ENCODE assay signal across 32 cellular contexts in the genomic region with DNA sequence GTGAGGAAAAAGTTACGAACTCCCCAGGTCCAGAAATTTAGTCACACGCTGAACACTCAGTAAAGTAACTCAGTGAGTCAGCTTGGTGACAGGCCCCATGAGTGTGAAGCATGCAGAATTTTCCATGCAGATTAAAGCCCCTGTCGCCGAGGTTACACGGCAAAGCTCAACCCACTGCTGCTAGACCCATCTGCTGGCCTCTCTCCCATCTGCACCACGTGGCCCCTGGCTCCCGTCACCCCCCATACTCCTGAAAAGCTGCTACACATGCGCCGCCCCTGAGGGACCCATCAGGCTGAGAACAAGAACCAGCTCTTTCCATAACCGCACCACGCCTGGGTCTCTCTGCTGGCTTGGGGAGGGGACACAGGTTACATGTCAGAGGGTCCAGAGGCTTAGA. TPM values are rescaled to one million over a fixed set of nuclear protein-coding genes. Genes with fewer than 3 reads are reported as not detected.
DNase-seq lines count a peak whose midpoint lies in the region; ATAC-seq and TF ChIP-seq lines count a peak whose summit lies in the region.
"Had no signal": no experiment of that assay in that cellular context is flagged by ENCODE, and none has a peak within 500 bp of the region (broad histone marks: within the 10 kb centered on the region; RNA-seq: fewer than 3 reads in every experiment).

No MANE protein-coding gene starts in this region.

- BruUV-seq in IMR-90 (replicated peaks; lab: Mats Ljungman, UMichigan): no TSS peak

- POLR2A ChIA-PET in IMR-90 (lab: Charles Lee; ENCODE audit: unreplicated experiment): no interaction called here

- H3K9me1 ChIP-seq in IMR-90 (ENCODE audit: insufficient read depth, low read length): no peaks in the 10 kb centered on the region

- H2BK5ac ChIP-seq in IMR-90 (ENCODE audit: low read depth, low read length, poor library complexity, severe bottlenecking): no peak overlapping the region

- H3K4ac ChIP-seq in IMR-90 (ENCODE audit: low read depth, low read length): no peak overlapping the region

- no peak overlapping the region for H3K23ac ChIP-seq in IMR-90 (ENCODE audit: low read depth, low read length)

- H3K27ac ChIP-seq in IMR-90 (ENCODE audit: insufficient read depth, low read length) (no peak overlapping the region), neural progenitor cell (no peak overlapping the region)
- H3K27ac ChIP-seq: BLaER1, gastroesophageal sphincter, pancreas, right atrium auricular region, spleen, stomach, thyroid gland, vagina had no signal

- no peaks in the 10 kb centered on the region for H3K79me1 ChIP-seq in IMR-90 (ENCODE audit: low read depth in 1 of 2, low read length in 2 of 2)

- H3K4me2 ChIP-seq in IMR-90 (ENCODE audit: low read depth, low read length) (no peak overlapping the region), neural progenitor cell (no peak overlapping the region)
- H3K4me2 ChIP-seq: BLaER1 had no signal

- dilution Hi-C loops in IMR-90 (cut with HindIII; ENCODE audit: low sequenced_read_pairs, unreplicated experiment): no loop called here

- CTCF ChIA-PET in IMR-90 (lab: Yijun Ruan, JAX): no interaction called here

- no peaks in the 10 kb centered on the region for H3K79me2 ChIP-seq in neural progenitor cell (ENCODE audit: low read depth)

- peak overlapping the region; percentile 93 for H3K27ac Mint-ChIP-seq in neural progenitor cell
- H3K27ac Mint-ChIP-seq: activated CD8-positive, alpha-beta T cell treated with anti-CD3 and anti-CD28 coated beads, Interleukin-2, amount 10 ng/mL, durations not matched to agents 7 days and 5 days; activated T-helper 2 cell treated with anti-CD3 and anti-CD28 coated beads, Interferon-gamma antibody, Interleukin-2, Interleukin-4, amounts not matched to agents 10 μg/mL and 5 μg/mL and 100 μg/mL, durations not matched to agents 14 hours and 24 hours and 36 hours had no signal

- H3K27me3 ChIP-seq in IMR-90 (ENCODE audit: control insufficient read depth, insufficient read depth, low read length) (no peaks in the 10 kb centered on the region; the same call in 1 of the 2 replicates), neural progenitor cell (no peaks in the 10 kb centered on the region)
- H3K27me3 ChIP-seq: BLaER1, gastroesophageal sphincter, pancreas, right atrium auricular region, spleen, stomach, thyroid gland, vagina had no signal

- H3K4me3 ChIP-seq in IMR-90 (ENCODE audit: insufficient read depth, low read depth, low read length): no peak overlapping the region
- no peak overlapping the region for H3K4me3 ChIP-seq in neural progenitor cell
- H3K4me3 ChIP-seq: BLaER1, gastroesophageal sphincter, lung, pancreas, right atrium auricular region, spleen, stomach, thyroid gland, vagina had no signal

- TF ChIP-seq POLR2A in IMR-90 (IDR thresholded peaks at IDR 0.05; ENCODE audit: low read depth, low read length): no peak

- H3F3A ChIP-seq in neural progenitor cell (ENCODE audit: low read depth): no peaks in the 10 kb centered on the region

- intact Hi-C loops in IMR-90 (cut with micrococcal nuclease): no loop called here

- peak overlapping the region; percentile 57 for H3K4me3 Mint-ChIP-seq in neural progenitor cell
- H3K4me3 Mint-ChIP-seq: activated CD8-positive, alpha-beta T cell treated with anti-CD3 and anti-CD28 coated beads, Interleukin-2, amount 10 ng/mL, durations not matched to agents 7 days and 5 days; IgD-negative memory B cell; nephron had no signal

- H3K18ac ChIP-seq in IMR-90 (ENCODE audit: low read depth, low read length): no peak overlapping the region

- H3K9ac ChIP-seq in IMR-90 (ENCODE audit: low read depth, low read length) (no peak overlapping the region), neural progenitor cell (no peak overlapping the region)
- H3K9ac ChIP-seq: BLaER1 had no signal

- H4K91ac ChIP-seq in IMR-90 (ENCODE audit: insufficient read depth, low read depth, low read length): no peak overlapping the region

- H2BK20ac ChIP-seq in IMR-90 (ENCODE audit: low read depth, low read length): no peak overlapping the region

- ATAC-seq in IMR-90 (ENCODE audit: low read depth) (no peak), HG03457 (IDR thresholded peaks at IDR 0.05; ENCODE audit: unreplicated experiment) (no peak), HG02588 (IDR thresholded peaks at IDR 0.05; ENCODE audit: unreplicated experiment) (no peak)
- ATAC-seq: activated CD8-positive, alpha-beta T cell treated with anti-CD3 and anti-CD28 coated beads, Interleukin-2, amount 10 ng/mL, durations not matched to agents 7 days and 5 days; gastroesophageal sphincter; HCT116; pancreas had no signal

- H2AFZ ChIP-seq in IMR-90 (replicated peaks; ENCODE audit: low read length, poor library complexity) (peak overlapping the region; percentile 30), neural progenitor cell (replicated peaks) (no peak overlapping the region)

- H2AK5ac ChIP-seq in IMR-90 (ENCODE audit: low read depth, low read length): no peak overlapping the region

- no peak overlapping the region for H3K56ac ChIP-seq in IMR-90 (ENCODE audit: extremely low read depth, insufficient read depth, low read length)

- H3K36me3 ChIP-seq in IMR-90 (ENCODE audit: control insufficient read depth, insufficient read depth, low read length): no peaks in the 10 kb centered on the region; the same call in 1 of the 2 replicates
- no peaks in the 10 kb centered on the region for H3K36me3 ChIP-seq in neural progenitor cell
- H3K36me3 ChIP-seq: pancreas, right atrium auricular region, thyroid gland, vagina had no signal

- TF ChIP-seq CTCF in IMR-90 (conservative IDR thresholded peaks at IDR 0.05; ENCODE audit: low read depth, low read length) (no peak), neural progenitor cell (IDR thresholded peaks at IDR 0.05) (no peak)

- no peak overlapping the region for H2BK15ac ChIP-seq in IMR-90 (ENCODE audit: low read depth, low read length)

- no peak overlapping the region for H3K14ac ChIP-seq in IMR-90 (replicated peaks; ENCODE audit: low read depth, low read length)

- H3K9me3 Mint-ChIP-seq in neural progenitor cell: peaks cover 6% of the 10 kb centered on the region
- H3K9me3 Mint-ChIP-seq: activated T-helper 2 cell treated with anti-CD3 and anti-CD28 coated beads, Interferon-gamma antibody, Interleukin-2, Interleukin-4, amounts not matched to agents 10 μg/mL and 5 μg/mL and 100 μg/mL, durations not matched to agents 14 hours and 24 hours and 36 hours had no signal

- H2AK9ac ChIP-seq in IMR-90 (replicated peaks; ENCODE audit: low read depth, low read length, poor library complexity): no peak overlapping the region

- H2BK120ac ChIP-seq in IMR-90 (ENCODE audit: low read depth, low read length): no peak overlapping the region

- WGBS in IMR-90 (ENCODE audit: extremely low coverage in 2 of 2, insufficient read length in 1 of 2), 2 experiments: no CpG with 5 or more reads among the region's 11 CpGs

- H4K5ac ChIP-seq in IMR-90 (ENCODE audit: low read depth, low read length): no peak overlapping the region

- no peaks in the 10 kb centered on the region for H4K20me1 ChIP-seq in IMR-90 (ENCODE audit: insufficient read depth, low read length)
- H4K20me1 ChIP-seq in neural progenitor cell (ENCODE audit: low read depth): no peaks in the 10 kb centered on the region
- H4K20me1 ChIP-seq: BLaER1 had no signal

- no peaks in the 10 kb centered on the region for H3K9me3 ChIP-seq in IMR-90 (ENCODE audit: control insufficient read depth, insufficient read depth, low read length)
- no peaks in the 10 kb centered on the region for H3K9me3 ChIP-seq in neural progenitor cell (ENCODE audit: low read depth)
- H3K9me3 ChIP-seq: gastroesophageal sphincter, pancreas, right atrium auricular region, spleen, stomach, thyroid gland, vagina had no signal

- peaks cover 4% of the 10 kb centered on the region for H3K27me3 Mint-ChIP-seq in neural progenitor cell (ENCODE audit: insufficient read depth, low read depth)

- H3K36me3 Mint-ChIP-seq in neural progenitor cell: peaks cover 1% of the 10 kb centered on the region

- H3K4me1 ChIP-seq in IMR-90 (ENCODE audit: control insufficient read depth, insufficient read depth, low read length): no peaks in the 10 kb centered on the region
- no peaks in the 10 kb centered on the region for H3K4me1 ChIP-seq in neural progenitor cell
- H3K4me1 ChIP-seq: gastroesophageal sphincter, pancreas, right atrium auricular region, stomach, vagina had no signal

- H4K8ac ChIP-seq in IMR-90 (ENCODE audit: low read depth in 2 of 2, low read length in 2 of 2): no peak overlapping the region

- peaks cover 19% of the 10 kb centered on the region for H3K4me1 Mint-ChIP-seq in neural progenitor cell

- in situ Hi-C loops in IMR-90 (cut with MboI; ENCODE audit: low sequenced_read_pairs): no loop called here

- peak; percentile 35 for DNase-seq in AG20443 (ENCODE audit: low spot score)
- peak; percentile 4 for DNase-seq in IMR-90
- peak; percentile 56 for DNase-seq in ecto neural progenitor cell (ENCODE audit: low spot score)
- no peak for DNase-seq in neural progenitor cell (ENCODE audit: low spot score)
- DNase-seq in NCI-H146 treated with DMSO at 0.1 percent for 48 hours (lab: John Stamatoyannopoulos, UW; ENCODE audit: unreplicated experiment): no peak
- no peak for DNase-seq in DMS 273 (lab: John Stamatoyannopoulos, UW; ENCODE audit: unreplicated experiment)
- DNase-seq: activated CD8-positive, alpha-beta T cell treated with anti-CD3 and anti-CD28 coated beads, Interleukin-2, amount 10 ng/mL, durations not matched to agents 7 days and 5 days; activated naive CD4-positive, alpha-beta T cell treated with anti-CD3 and anti-CD28 coated beads, Interleukin-2, amount 50 U/mL, for 16 hours; activated T-cell treated with anti-CD3 and anti-CD28 coated beads for 4 hours; DMS53; hippocampal formation; NCI-H187; OCI-M1; pancreas; spleen; stimulated activated CD8-positive, alpha-beta memory T cell treated with anti-CD3 and anti-CD28 coated beads, Interleukin-4, amount 100 ng/mL, for 48 hours; stomach; T-helper 1 cell; thyroid gland had no signal

- no peak for TF ChIP-seq RAD21 in IMR-90 (IDR thresholded peaks at IDR 0.05; ENCODE audit: low read length)

RNA-seq across cellular contexts. Expression of a gene that starts 7.0 kb away (rescaled TPM):
- total RNA-seq in IMR-90 (2012; rRNA removed): not detected in 2 replicates
- polyA plus RNA-seq in IMR-90 (2012; rRNA removed): not detected in 2 replicates
- polyA plus RNA-seq in IMR-90 (2012; cell fraction: cytosol; rRNA removed): 0.03 TPM in 1 of 2 replicates, not detected in the other
- 0.08 and 0.17 TPM in 2 replicates for polyA plus RNA-seq in IMR-90 (2012; cell fraction: nucleus; rRNA removed; ENCODE audit: low replicate concordance)
- total RNA-seq in neural progenitor cell (ENCODE audit: low replicate concordance): not detected in 2 replicates
- total RNA-seq: activated CD8-positive, alpha-beta T cell treated with anti-CD3 and anti-CD28 coated beads, Interleukin-2, amount 10 ng/mL, durations not matched to agents 7 days and 5 days; chondrocyte; endothelial cell of umbilical vein; vagina had no signal
- polyA plus RNA-seq: IgD-negative memory B cell, stomach had no signal

RNA-seq across cellular contexts. Expression of a gene that starts 40.4 kb away (rescaled TPM):
- total RNA-seq in IMR-90 (2012; rRNA removed) (56.5 and 63.6 TPM in 2 replicates), neural progenitor cell (ENCODE audit: low replicate concordance) (76.3 and 82.2 TPM in 2 replicates)
- polyA plus RNA-seq in IMR-90 (2012; rRNA removed): 48.7 and 50.4 TPM in 2 replicates
- polyA plus RNA-seq in IMR-90 (2012; cell fraction: cytosol; rRNA removed): 46.6 and 47.3 TPM in 2 replicates
- 48.8 and 50.3 TPM in 2 replicates for polyA plus RNA-seq in IMR-90 (2012; cell fraction: nucleus; rRNA removed; ENCODE audit: low replicate concordance)

RNA-seq across cellular contexts. Expression of a gene that starts 40.7 kb away (rescaled TPM):
- 31.9 and 65.8 TPM in 2 replicates for total RNA-seq in IMR-90 (2012; rRNA removed)
- polyA plus RNA-seq in IMR-90 (2012; rRNA removed): 42.4 and 49.2 TPM in 2 replicates
- polyA plus RNA-seq in IMR-90 (2012; cell fraction: cytosol; rRNA removed): 5.4 and 9.3 TPM in 2 replicates
- 3.4 and 15.5 TPM in 2 replicates for polyA plus RNA-seq in IMR-90 (2012; cell fraction: nucleus; rRNA removed; ENCODE audit: low replicate concordance)
- 76.5 and 122 TPM in 2 replicates for total RNA-seq in neural progenitor cell (ENCODE audit: low replicate concordance)

Comparison
In these comparisons a context has a peak if more than half of its experiments do, and no peak if none do; other contexts are left out.
1. DNase-seq: peak in AG20443 (single experiment), IMR-90 (single experiment) and ecto neural progenitor cell (single experiment); none in neural progenitor cell (single experiment), NCI-H146 treated with DMSO at 0.1 percent for 48 hours (single experiment) and DMS 273 (single experiment).